ENCODE assay signal across 12 cellular contexts in the genomic region with DNA sequence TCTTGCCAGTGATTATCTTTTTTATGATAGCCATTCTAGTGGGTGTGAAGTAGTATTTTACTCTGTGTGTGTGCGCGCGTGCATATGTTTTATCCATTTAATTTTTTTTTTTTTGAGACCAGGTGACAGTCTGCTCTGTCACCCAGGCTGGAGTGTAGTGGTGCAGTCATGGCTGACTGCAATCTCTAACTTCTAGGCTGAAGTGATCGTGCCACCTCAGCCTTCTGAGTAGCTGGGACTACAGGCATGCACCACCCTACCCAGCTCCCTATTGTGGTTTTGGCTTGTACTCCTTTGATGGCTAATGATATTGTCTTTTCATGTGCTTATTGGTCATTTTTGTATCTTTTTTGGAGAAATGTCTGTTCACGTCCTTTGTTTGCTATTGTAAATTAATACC.
"Had no signal": no experiment of that assay in that cellular context is flagged by ENCODE, and none has a peak within 500 bp of the region (broad histone marks: within the 10 kb centered on the region; RNA-seq: fewer than 3 reads in every experiment).

No MANE protein-coding gene starts in this region.

- FAIRE-seq: endothelial cell of umbilical vein, pancreas had no signal

- H3K4me3 Mint-ChIP-seq: activated CD4-positive, alpha-beta T cell treated with anti-CD3 and anti-CD28 coated beads, Interleukin-2, amount 10 ng/mL, durations not matched to agents 24 days and 14 days; stimulated activated memory B cell treated with anti-CD40 and anti-IgM and Interleukin-4, amounts not matched to agents 10 μg/mL and 1 μg/mL and 100 μg/mL, for 72 hours had no signal

- H3K9me3 ChIP-seq: pancreas, tibial artery, uterus had no signal

- H3K27ac ChIP-seq: pancreas, tibial artery, uterus had no signal

- ATAC-seq: pancreas; stimulated activated memory B cell treated with anti-CD40 and anti-IgM and Interleukin-4, amounts not matched to agents 10 μg/mL and 1 μg/mL and 100 μg/mL, for 72 hours had no signal

- DNase-seq: activated CD4-positive, alpha-beta T cell treated with anti-CD3 and anti-CD28 coated beads, Interleukin-2, amount 10 ng/mL, durations not matched to agents 24 days and 14 days; activated CD4-positive, CD25-positive, alpha-beta regulatory T cell; activated CD8-positive, alpha-beta memory T cell treated with anti-CD3 and anti-CD28 coated beads for 24 hours; activated gamma-delta T cell treated with Interleukin-2 at 50 U/mL for 16 hours; aorta; effector CD8-positive, alpha-beta T cell; pancreas; T-helper 2 cell; tibial artery; uterus had no signal

- H3K9me3 Mint-ChIP-seq: activated CD4-positive, alpha-beta T cell treated with anti-CD3 and anti-CD28 coated beads, Interleukin-2, amount 10 ng/mL, durations not matched to agents 24 days and 14 days; stimulated activated memory B cell treated with anti-CD40 and anti-IgM and Interleukin-4, amounts not matched to agents 10 μg/mL and 1 μg/mL and 100 μg/mL, for 72 hours had no signal

- H3K4me3 ChIP-seq: pancreas, tibial artery, uterus had no signal

- H3K27ac Mint-ChIP-seq: activated CD4-positive, alpha-beta T cell treated with anti-CD3 and anti-CD28 coated beads, Interleukin-2, amount 10 ng/mL, durations not matched to agents 24 days and 14 days; stimulated activated memory B cell treated with anti-CD40 and anti-IgM and Interleukin-4, amounts not matched to agents 10 μg/mL and 1 μg/mL and 100 μg/mL, for 72 hours had no signal

- H3K27me3 ChIP-seq: pancreas, tibial artery, uterus had no signal

- H3K36me3 ChIP-seq: uterus had no signal

- H3K4me1 ChIP-seq: uterus had no signal

- H3K27me3 Mint-ChIP-seq: activated CD4-positive, alpha-beta T cell treated with anti-CD3 and anti-CD28 coated beads, Interleukin-2, amount 10 ng/mL, durations not matched to agents 24 days and 14 days; stimulated activated memory B cell treated with anti-CD40 and anti-IgM and Interleukin-4, amounts not matched to agents 10 μg/mL and 1 μg/mL and 100 μg/mL, for 72 hours had no signal
